ENCODE assay signal across 17 cellular contexts in genomic region chr5:34680896-34681295, GRCh38.
"Had no signal": no experiment of that assay in that cellular context is flagged by ENCODE, and none has a peak within 500 bp of the region (broad histone marks: within the 10 kb centered on the region; RNA-seq: fewer than 3 reads in every experiment).

No MANE protein-coding gene starts in this region.

- DNase-seq: activated CD4-positive, alpha-beta T cell treated with anti-CD3 and anti-CD28 coated beads, Interleukin-2, amount 50 U/mL, for 4 hours; activated CD4-positive, CD25-positive, alpha-beta regulatory T cell treated with anti-CD3 and anti-CD28 coated beads, Interleukin-2, amount 50 U/mL, for 72 hours; activated effector memory CD4-positive, alpha-beta T cell treated with Interleukin-2 at 50 U/mL for 16 hours; activated T-cell treated with anti-CD3 and anti-CD28 coated beads, Interleukin-2, amount 50 U/mL, for 24 hours; dorsolateral prefrontal cortex; glutamatergic neuron; left cardiac atrium; ovary; stimulated activated CD4-positive, alpha-beta T cell treated with anti-CD3 and anti-CD28 coated beads, Interleukin-15, amount 100 ng/mL, for 24 hours; stimulated activated CD4-positive, alpha-beta T cell treated with anti-CD3 and anti-CD28 coated beads, Interleukin-4, amount 100 ng/mL, for 24 hours; stomach had no signal

- H3K9me3 ChIP-seq: esophagus muscularis mucosa, ovary, stomach, thoracic aorta had no signal

- H3K4me3 Mint-ChIP-seq: activated naive CD4-positive, alpha-beta T cell treated with anti-CD3 and anti-CD28 coated beads, Interleukin-2, amount 50 U/mL, for 24 hours; activated T-cell treated with anti-CD3 and anti-CD28 coated beads, Interleukin-2, amount 50 U/mL, for 24 hours; natural killer cell treated with Interleukin-12 subunit alpha and Interleukin-12 subunit beta and Interleukin-15 and Interleukin-18, amount 100 ng/mL, for 72 hours; T-helper 2 cell treated with Interferon-gamma antibody and Interleukin-4, amounts not matched to agents 5 μg/mL and 100 μg/mL, for 36 hours had no signal

- ATAC-seq: left cardiac atrium; natural killer cell treated with Interleukin-12 subunit alpha and Interleukin-12 subunit beta and Interleukin-15 and Interleukin-18, amount 100 ng/mL, for 72 hours had no signal

- H3K4me3 ChIP-seq: dorsolateral prefrontal cortex, esophagus muscularis mucosa, ovary, stomach, thoracic aorta had no signal

- H3K27me3 ChIP-seq: dorsolateral prefrontal cortex, esophagus muscularis mucosa, ovary, stomach had no signal

- H3K27ac ChIP-seq: dorsolateral prefrontal cortex, esophagus muscularis mucosa, ovary, stomach, thoracic aorta had no signal

- H3K27ac Mint-ChIP-seq: activated naive CD4-positive, alpha-beta T cell treated with anti-CD3 and anti-CD28 coated beads, Interleukin-2, amount 50 U/mL, for 24 hours; activated T-cell treated with anti-CD3 and anti-CD28 coated beads, Interleukin-2, amount 50 U/mL, for 24 hours; natural killer cell treated with Interleukin-12 subunit alpha and Interleukin-12 subunit beta and Interleukin-15 and Interleukin-18, amount 100 ng/mL, for 72 hours; T-helper 2 cell treated with Interferon-gamma antibody and Interleukin-4, amounts not matched to agents 5 μg/mL and 100 μg/mL, for 36 hours had no signal

- H3K9me3 Mint-ChIP-seq: activated naive CD4-positive, alpha-beta T cell treated with anti-CD3 and anti-CD28 coated beads, Interleukin-2, amount 50 U/mL, for 24 hours; activated T-cell treated with anti-CD3 and anti-CD28 coated beads, Interleukin-2, amount 50 U/mL, for 24 hours; natural killer cell treated with Interleukin-12 subunit alpha and Interleukin-12 subunit beta and Interleukin-15 and Interleukin-18, amount 100 ng/mL, for 72 hours; T-helper 2 cell treated with Interferon-gamma antibody and Interleukin-4, amounts not matched to agents 5 μg/mL and 100 μg/mL, for 36 hours had no signal

- FAIRE-seq: urothelium cell line had no signal

- H3K36me3 ChIP-seq: esophagus muscularis mucosa, ovary, stomach had no signal

- H3K36me3 Mint-ChIP-seq: activated naive CD4-positive, alpha-beta T cell treated with anti-CD3 and anti-CD28 coated beads, Interleukin-2, amount 50 U/mL, for 24 hours; natural killer cell treated with Interleukin-12 subunit alpha and Interleukin-12 subunit beta and Interleukin-15 and Interleukin-18, amount 100 ng/mL, for 72 hours had no signal

- H3K4me1 Mint-ChIP-seq: activated naive CD4-positive, alpha-beta T cell treated with anti-CD3 and anti-CD28 coated beads, Interleukin-2, amount 50 U/mL, for 24 hours had no signal
